In the genomic region with DNA sequence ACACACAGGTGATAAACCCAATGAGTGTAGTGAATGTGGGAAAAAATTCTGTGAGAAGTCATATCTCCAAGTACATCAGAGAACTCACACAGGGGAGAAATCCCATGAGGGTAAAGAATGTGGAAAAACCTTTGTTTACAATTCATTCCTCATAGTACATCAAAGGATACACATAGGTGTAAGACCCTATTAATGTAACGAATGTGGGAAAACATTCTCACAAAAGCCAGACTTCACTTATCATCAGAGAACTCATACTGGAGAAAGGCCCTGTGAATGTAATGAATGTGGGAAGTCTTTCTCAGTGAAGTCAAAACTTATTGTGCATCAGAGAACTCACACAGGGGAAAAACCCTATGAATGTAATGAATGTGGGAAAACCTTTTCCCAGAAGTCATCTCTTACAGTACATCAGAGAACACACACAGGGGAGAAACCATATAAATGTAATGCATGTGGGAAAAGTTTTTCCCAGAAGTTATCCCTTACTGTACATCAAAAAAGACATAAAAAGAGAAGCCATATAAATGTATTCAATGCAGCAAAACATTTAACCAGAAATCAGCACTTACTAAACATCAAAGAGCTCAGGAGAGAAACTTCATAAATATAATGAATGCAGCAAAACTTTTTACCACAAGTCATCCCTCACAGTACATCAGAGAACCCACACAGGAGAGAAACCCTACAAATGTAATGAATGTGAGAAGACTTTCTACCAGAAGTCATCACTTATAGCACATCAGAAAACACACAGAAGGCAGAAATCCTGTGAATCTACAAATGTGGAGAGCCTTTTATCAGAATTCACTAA, we compare ENCODE assay signal across 22 cellular contexts. TPM values are rescaled to one million over a fixed set of nuclear protein-coding genes. Genes with fewer than 3 reads are reported as not detected.
"Had no signal": no experiment of that assay in that cellular context is flagged by ENCODE, and none has a peak within 500 bp of the region (broad histone marks: within the 10 kb centered on the region; RNA-seq: fewer than 3 reads in every experiment).

No MANE protein-coding gene starts in this region.

- H3K27me3 Mint-ChIP-seq: activated B cell treated with CpG ODN at 0.5 μM for 24 hours; activated CD4-positive, alpha-beta T cell treated with anti-CD3 and anti-CD28 coated beads for 36 hours; natural killer cell treated with Interleukin-12 subunit alpha and Interleukin-12 subunit beta and Interleukin-15 and Interleukin-18, amount 100 ng/mL, for 72 hours; stimulated activated naive CD8-positive, alpha-beta T cell treated with anti-CD3 and anti-CD28 coated beads, Interleukin-15, amount 100 ng/mL, for 72 hours had no signal

- H3K27me3 ChIP-seq: adrenal gland, colonic mucosa, esophagus squamous epithelium, heart left ventricle, ovary, suprapubic skin, tibial nerve had no signal

- H3K4me1 Mint-ChIP-seq: activated B cell treated with CpG ODN at 0.5 μM for 24 hours; activated CD4-positive, alpha-beta T cell treated with anti-CD3 and anti-CD28 coated beads for 36 hours; activated T-helper 17 cell treated with anti-CD3 and anti-CD28 coated beads, Interleukin-2, amount 50 U/mL, for 72 hours; stimulated activated effector memory CD8-positive, alpha-beta T cell treated with anti-CD3 and anti-CD28 coated beads, Interleukin-12 subunit alpha, Interleukin-12 subunit beta, amount 100 ng/mL, for 72 hours; stimulated activated naive CD8-positive, alpha-beta T cell treated with anti-CD3 and anti-CD28 coated beads, Interleukin-15, amount 100 ng/mL, for 72 hours had no signal

- DNase-seq: activated B cell treated with CpG ODN at 0.5 μM for 24 hours; activated CD4-positive, alpha-beta T cell treated with anti-CD3 and anti-CD28 coated beads for 36 hours; activated CD4-positive, alpha-beta T cell treated with anti-CD3 and anti-CD28 coated beads, Interleukin-2, amount 50 U/mL, for 4 hours; activated CD8-positive, alpha-beta memory T cell treated with anti-CD3 and anti-CD28 coated beads for 24 hours; activated CD8-positive, alpha-beta memory T cell treated with anti-CD3 and anti-CD28 coated beads, Interleukin-2, amount 50 U/mL, for 4 hours; activated T-cell treated with anti-CD3 and anti-CD28 coated beads, Interleukin-2, amount 50 U/mL, for 24 hours; adrenal gland; colonic mucosa; esophagus squamous epithelium; heart left ventricle; left ventricle myocardium superior; mammary epithelial cell; ovary; stimulated activated CD4-positive, alpha-beta T cell treated with anti-CD3 and anti-CD28 coated beads, Interleukin-1b, Interleukin-23, amount 100 ng/mL, for 48 hours; stimulated activated naive CD8-positive, alpha-beta T cell treated with anti-CD3 and anti-CD28 coated beads, Interleukin-15, amount 100 ng/mL, for 72 hours had no signal

- H3K36me3 ChIP-seq: adrenal gland, colonic mucosa, esophagus squamous epithelium, heart left ventricle, ovary, prostate gland, suprapubic skin had no signal

- H3K4me3 Mint-ChIP-seq: activated B cell treated with CpG ODN at 0.5 μM for 24 hours; activated CD4-positive, alpha-beta T cell treated with anti-CD3 and anti-CD28 coated beads for 36 hours; activated T-cell treated with anti-CD3 and anti-CD28 coated beads, Interleukin-2, amount 50 U/mL, for 24 hours; activated T-helper 17 cell treated with anti-CD3 and anti-CD28 coated beads, Interleukin-2, amount 50 U/mL, for 72 hours; natural killer cell treated with Interleukin-12 subunit alpha and Interleukin-12 subunit beta and Interleukin-15 and Interleukin-18, amount 100 ng/mL, for 72 hours; stimulated activated effector memory CD8-positive, alpha-beta T cell treated with anti-CD3 and anti-CD28 coated beads, Interleukin-12 subunit alpha, Interleukin-12 subunit beta, amount 100 ng/mL, for 72 hours; stimulated activated naive CD8-positive, alpha-beta T cell treated with anti-CD3 and anti-CD28 coated beads, Interleukin-15, amount 100 ng/mL, for 72 hours had no signal

- H3K27ac Mint-ChIP-seq: activated B cell treated with CpG ODN at 0.5 μM for 24 hours; activated CD4-positive, alpha-beta T cell treated with anti-CD3 and anti-CD28 coated beads for 36 hours; activated naive CD4-positive, alpha-beta T cell treated with anti-CD3 and anti-CD28 coated beads, Interleukin-2, amount 50 U/mL, for 72 hours; activated T-cell treated with anti-CD3 and anti-CD28 coated beads, Interleukin-2, amount 50 U/mL, for 24 hours; activated T-helper 17 cell treated with anti-CD3 and anti-CD28 coated beads, Interleukin-2, amount 50 U/mL, for 72 hours; stimulated activated effector memory CD8-positive, alpha-beta T cell treated with anti-CD3 and anti-CD28 coated beads, Interleukin-12 subunit alpha, Interleukin-12 subunit beta, amount 100 ng/mL, for 72 hours; stimulated activated naive CD8-positive, alpha-beta T cell treated with anti-CD3 and anti-CD28 coated beads, Interleukin-15, amount 100 ng/mL, for 72 hours had no signal

- H3K27ac ChIP-seq: adrenal gland, colonic mucosa, esophagus squamous epithelium, heart left ventricle, ovary, prostate gland, suprapubic skin, tibial nerve had no signal

- ATAC-seq: activated CD4-positive, alpha-beta T cell treated with anti-CD3 and anti-CD28 coated beads for 36 hours; activated naive CD4-positive, alpha-beta T cell treated with anti-CD3 and anti-CD28 coated beads, Interleukin-2, amount 50 U/mL, for 72 hours; activated T-helper 17 cell treated with anti-CD3 and anti-CD28 coated beads, Interleukin-2, amount 50 U/mL, for 72 hours; heart left ventricle; left ventricle myocardium superior; natural killer cell treated with Interleukin-12 subunit alpha and Interleukin-12 subunit beta and Interleukin-15 and Interleukin-18, amount 100 ng/mL, for 72 hours; stimulated activated effector memory CD8-positive, alpha-beta T cell treated with anti-CD3 and anti-CD28 coated beads, Interleukin-12 subunit alpha, Interleukin-12 subunit beta, amount 100 ng/mL, for 72 hours; stimulated activated naive CD8-positive, alpha-beta T cell treated with anti-CD3 and anti-CD28 coated beads, Interleukin-15, amount 100 ng/mL, for 72 hours had no signal

- H3K4me1 ChIP-seq: adrenal gland, colonic mucosa, esophagus squamous epithelium, heart left ventricle, prostate gland, suprapubic skin, tibial nerve had no signal

- H3K4me3 ChIP-seq: adrenal gland, colonic mucosa, esophagus squamous epithelium, heart left ventricle, ovary, prostate gland, suprapubic skin, tibial nerve had no signal

RNA-seq across cellular contexts. Expression of gene ZNF239, which starts 49.8 kb away (rescaled TPM):
- total RNA-seq: natural killer cell treated with Interleukin-12 subunit alpha and Interleukin-12 subunit beta and Interleukin-15 and Interleukin-18, amount 100 ng/mL, for 72 hours had no signal
